ENCODE assay signal across 8 cellular contexts in genomic region chr6:71288228-71289038, GRCh38. TPM values are rescaled to one million over a fixed set of nuclear protein-coding genes. Genes with fewer than 3 reads are reported as not detected.
DNase-seq lines count a peak whose midpoint lies in the region; ATAC-seq and TF ChIP-seq lines count a peak whose summit lies in the region.

Gene OGFRL1 (plus strand): TSS chr6:71288811. CDS start chr6:71288937, 126 bp downstream.

- peak within 1 kb of the TSS; percentile 66 to 92 (median 88) for H3K27ac Mint-ChIP-seq in naive thymus-derived CD8-positive, alpha-beta T cell

- peak within 1 kb of the TSS; percentile 67 to 92 (median 86) for H3K4me3 Mint-ChIP-seq in naive thymus-derived CD8-positive, alpha-beta T cell

- H3K9me3 Mint-ChIP-seq in naive thymus-derived CD8-positive, alpha-beta T cell: no peaks in the 10 kb centered on the region

- ATAC-seq in GM21723 (IDR thresholded peaks at IDR 0.05; ENCODE audit: unreplicated experiment): peak; percentile 91
- peak; percentile 88 to 90 for ATAC-seq in naive thymus-derived CD8-positive, alpha-beta T cell

- peak within 1 kb of the TSS; percentile 65 for H3K4me3 ChIP-seq in fibroblast of mammary gland (ENCODE audit: control insufficient read depth, low read depth, low read length)

- no peak for TF ChIP-seq CTCF in fibroblast of mammary gland (conservative IDR thresholded peaks at IDR 0.05; ENCODE audit: control insufficient read depth, insufficient read depth, low read depth, low read length)

- peak; percentile 79 for DNase-seq in DMS79 treated with DMSO at 0.1 percent for 48 hours (lab: John Stamatoyannopoulos, UW)
- peak; percentile 56 for DNase-seq in KG1 (lab: John Stamatoyannopoulos, UW)
- DNase-seq in RKO (ENCODE audit: low spot score): peak; percentile 79
- peak; percentile 35 to 42 for DNase-seq in activated T-helper 1 cell treated with anti-CD3 and anti-CD28 coated beads, Interleukin-2, amount 50 U/mL, for 16 hours (ENCODE audit: low read depth in 1 of 2, low spot score in 1 of 2)
- DNase-seq in fibroblast of mammary gland (ENCODE audit: low read depth): peak; percentile 57
- DNase-seq in naive thymus-derived CD8-positive, alpha-beta T cell: peak; percentile 59 to 83 (median 72)
- DNase-seq in stimulated activated naive CD4-positive, alpha-beta T cell treated with Interleukin-2 at 50 U/mL for 16 hours (lab: John Stamatoyannopoulos, UW): peak; percentile 61

- H3K4me1 Mint-ChIP-seq in naive thymus-derived CD8-positive, alpha-beta T cell: peaks cover 26 to 45% (median 42%) of the 10 kb centered on the region in 4 donors

- POLR2A ChIA-PET in naive thymus-derived CD8-positive, alpha-beta T cell (lab: Charles Lee): interaction anchor here (0.9 to 1.7 kb wide), 12 partner anchors 8 to 875 kb away, joined by 3 to 6 read pairs (median 4); partner anchors contain the start of gene FAM135A

- H3K36me3 Mint-ChIP-seq in naive thymus-derived CD8-positive, alpha-beta T cell: peaks cover 0 to 4% (median 2%) of the 10 kb centered on the region in 3 donors

- H3K27me3 Mint-ChIP-seq in naive thymus-derived CD8-positive, alpha-beta T cell: no peaks in the 10 kb centered on the region

RNA-seq across cellular contexts. Expression of gene OGFRL1, which starts in this region (rescaled TPM):
- total RNA-seq in naive thymus-derived CD8-positive, alpha-beta T cell: 10 to 100 TPM; 12.2 to 15.1 TPM
- polyA plus RNA-seq in naive thymus-derived CD8-positive, alpha-beta T cell: 1 to 10 TPM; 1.2 to 2.3 (median 1.3) TPM

Comparison
In these comparisons a context has a peak if more than half of its experiments do, and no peak if none do; other contexts are left out.
1. Peak in every context shown above with its lines: DNase-seq, ATAC-seq and H3K4me3 ChIP-seq.